Comparison of ENCODE assay signal across 8 cellular contexts in the genomic region with DNA sequence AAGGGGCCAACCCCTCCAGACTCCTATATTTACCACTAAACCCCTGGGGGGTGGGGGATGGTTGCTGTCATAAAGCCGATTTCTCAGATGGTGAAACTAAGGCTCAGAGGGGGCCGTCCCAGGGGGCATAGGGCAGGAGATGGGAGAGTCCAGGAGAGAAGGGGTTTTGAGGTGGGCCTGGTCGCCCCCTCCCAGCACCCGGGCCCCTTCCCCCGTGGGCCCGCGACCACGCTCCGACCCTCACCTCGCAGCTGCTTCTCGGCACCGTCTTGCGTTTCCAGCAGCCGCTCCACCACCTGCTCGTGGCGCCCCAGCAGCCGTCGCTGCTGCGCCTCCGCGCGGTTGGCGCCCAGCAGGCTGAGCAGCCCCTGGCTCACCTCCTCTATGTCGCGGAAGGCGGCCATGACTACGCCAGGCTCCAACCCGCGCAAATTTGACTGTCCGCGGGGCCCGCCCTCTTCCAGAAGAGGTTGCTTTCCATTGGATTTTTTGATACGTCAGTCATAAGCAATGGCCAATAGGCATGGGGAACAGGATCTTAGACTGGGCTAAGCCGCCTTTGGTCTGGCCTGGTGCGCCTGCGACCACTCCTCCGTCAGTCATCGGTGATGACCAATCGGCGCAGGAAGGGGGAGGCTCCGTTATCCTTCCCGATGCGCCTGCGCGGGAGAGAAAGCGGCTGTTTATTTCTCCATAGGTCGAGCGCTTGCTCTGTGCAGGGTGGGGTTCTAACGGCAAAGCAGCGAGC. TPM values are rescaled to one million over a fixed set of nuclear protein-coding genes. Genes with fewer than 3 reads are reported as not detected.
DNase-seq lines count a peak whose midpoint lies in the region; TF ChIP-seq lines count a peak whose summit lies in the region.

A gene with protein sequence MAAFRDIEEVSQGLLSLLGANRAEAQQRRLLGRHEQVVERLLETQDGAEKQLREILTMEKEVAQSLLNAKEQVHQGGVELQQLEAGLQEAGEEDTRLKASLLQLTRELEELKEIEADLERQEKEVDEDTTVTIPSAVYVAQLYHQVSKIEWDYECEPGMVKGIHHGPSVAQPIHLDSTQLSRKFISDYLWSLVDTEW (minus strand): TSS at position 410 of the 748 bp plus-strand sequence. CDS start 6 bp downstream, at position 404.

- H3K27me3 Mint-ChIP-seq in nephron (ENCODE audit: low read depth) = no peaks in the 10 kb centered on the region
- H3K27me3 Mint-ChIP-seq in stimulated activated naive CD8-positive, alpha-beta T cell treated with anti-CD3 and anti-CD28 coated beads, Interleukin-15, Interleukin-2, amounts not matched to agents 100 ng/mL and 50 ng/mL, for 24 hours = no peaks in the 10 kb centered on the region

- H3K36me3 ChIP-seq in H7 (replicated peaks; ENCODE audit: control insufficient read depth, insufficient read depth, low read length) = peaks cover 1% of the 10 kb centered on the region; the same call in 1 of the 2 replicates

- no peak for TF ChIP-seq CTCF in fibroblast of the aortic adventitia (IDR thresholded peaks at IDR 0.05; ENCODE audit: insufficient read depth, low read length)
- TF ChIP-seq CTCF in nephron (IDR thresholded peaks at IDR 0.05; ENCODE audit: unreplicated experiment in 3 of 3) = no peak

- peak within 1 kb of the TSS; percentile 88 to 96 (median 96) for H3K27ac Mint-ChIP-seq in nephron
- peak within 1 kb of the TSS; percentile 66 for H3K27ac Mint-ChIP-seq in stimulated activated naive CD8-positive, alpha-beta T cell treated with anti-CD3 and anti-CD28 coated beads, Interleukin-15, Interleukin-2, amounts not matched to agents 100 ng/mL and 50 ng/mL, for 24 hours

- H3K9me3 Mint-ChIP-seq in nephron = peaks cover 3% of the 10 kb centered on the region
- no peaks in the 10 kb centered on the region for H3K9me3 Mint-ChIP-seq in stimulated activated naive CD8-positive, alpha-beta T cell treated with anti-CD3 and anti-CD28 coated beads, Interleukin-15, Interleukin-2, amounts not matched to agents 100 ng/mL and 50 ng/mL, for 24 hours

- DNase-seq in ELF-1 (ENCODE audit: low read depth, low spot score) (peak; percentile 99), H7 (peak; percentile 100), M059J (ENCODE audit: low read depth) (peak; percentile 97), SHP77 (lab: John Stamatoyannopoulos, UW) (peak; percentile 94 to 97), fibroblast of the aortic adventitia (ENCODE audit: low read depth) (peak; percentile 99)
- peak; percentile 86 for DNase-seq in activated effector memory CD4-positive, alpha-beta T cell treated with Interleukin-2 at 50 U/mL for 16 hours

- H3K4me3 Mint-ChIP-seq in nephron = peak within 1 kb of the TSS; percentile 83 to 88 (median 88)
- H3K4me3 Mint-ChIP-seq in stimulated activated naive CD8-positive, alpha-beta T cell treated with anti-CD3 and anti-CD28 coated beads, Interleukin-15, Interleukin-2, amounts not matched to agents 100 ng/mL and 50 ng/mL, for 24 hours = peak within 1 kb of the TSS; percentile 82

- H3K36me3 Mint-ChIP-seq in nephron (ENCODE audit: low read depth) = peaks cover 8% of the 10 kb centered on the region
- H3K36me3 Mint-ChIP-seq in stimulated activated naive CD8-positive, alpha-beta T cell treated with anti-CD3 and anti-CD28 coated beads, Interleukin-15, Interleukin-2, amounts not matched to agents 100 ng/mL and 50 ng/mL, for 24 hours (ENCODE audit: low read depth) = peaks cover 18% of the 10 kb centered on the region

- H3K27me3 ChIP-seq in H7 (ENCODE audit: control insufficient read depth, insufficient read depth, low read length) = no peaks in the 10 kb centered on the region

- H3K4me3 ChIP-seq in H7 (ENCODE audit: insufficient read depth, low read depth, low read length) (peak within 1 kb of the TSS; percentile 99), fibroblast of the aortic adventitia (ENCODE audit: low read depth, low read length) (peak within 1 kb of the TSS; percentile 91)

- H3K4me1 Mint-ChIP-seq in nephron = peaks cover 49% of the 10 kb centered on the region
- peaks cover 13% of the 10 kb centered on the region for H3K4me1 Mint-ChIP-seq in stimulated activated naive CD8-positive, alpha-beta T cell treated with anti-CD3 and anti-CD28 coated beads, Interleukin-15, Interleukin-2, amounts not matched to agents 100 ng/mL and 50 ng/mL, for 24 hours (ENCODE audit: low read depth)

RNA-seq across cellular contexts. Expression of the gene that starts here (rescaled TPM):
- total RNA-seq in H7 (2014; rRNA removed; shearing (Covaris generic)) = 66.8 and 67.0 TPM in 2 replicates
- 55.4 and 64.4 TPM in 2 replicates for total RNA-seq in M059J (2014; rRNA removed; shearing (Covaris generic))
- total RNA-seq in fibroblast of the aortic adventitia (ENCODE audit: low replicate concordance) = 8.9 and 49.0 TPM in 2 replicates

Comparison
In these comparisons a context has a peak if more than half of its experiments do, and no peak if none do; other contexts are left out.
1. Peak in every context shown above with its lines: DNase-seq and H3K4me3 ChIP-seq.